In genomic region chr2:57957238-57957637, GRCh38 we compare ENCODE assay signal across 22 cellular contexts.
DNase-seq lines count a peak whose midpoint lies in the region; ATAC-seq, FAIRE-seq and TF ChIP-seq lines count a peak whose summit lies in the region.
"Had no signal": no experiment of that assay in that cellular context is flagged by ENCODE, and none has a peak within 500 bp of the region (broad histone marks: within the 10 kb centered on the region; RNA-seq: fewer than 3 reads in every experiment).

No MANE protein-coding gene starts in this region.

- DNase-seq in A549 (ENCODE audit: low read depth in 1 of 2, low spot score in 1 of 2) = no peak
- DNase-seq in HCT116 (ENCODE audit: low read depth, low spot score) = no peak
- no peak for DNase-seq in frontal cortex (ENCODE audit: low spot score in 2 of 2)
- no peak for DNase-seq in foreskin fibroblast
- DNase-seq in hepatic stellate cell (ENCODE audit: low spot score) = no peak
- DNase-seq: ACHN; AML-193; BE2C; CD4-positive, alpha-beta T cell; CD8-positive, alpha-beta memory T cell; DMS 273 treated with DMSO at 0.1 percent for 48 hours; DMS79; EL; GF-D8 had no signal

- H3K9me3 ChIP-seq in A549 (no peaks in the 10 kb centered on the region), HCT116 (ENCODE audit: control insufficient read depth in 1 of 2, insufficient read depth in 1 of 2, low read depth in 1 of 2, low read length in 2 of 2) (no peaks in the 10 kb centered on the region)
- H3K9me3 ChIP-seq: BE2C; BLaER1 treated with 17β-estradiol and CSF1 and Interleukin-3, amounts not matched to agents 10 nM and 100 nM; HAP-1 had no signal

- RAD21 ChIA-PET in HCT116 (lab: Charles Lee; ENCODE audit: low non-redundant PET in 1 of 2, low total read pairs in 2 of 2, uncharacterized antibody in 2 of 2, unreplicated experiment in 2 of 2) = no interaction called here

- no peak overlapping the region for H3K4me2 ChIP-seq in A549
- H3K4me2 ChIP-seq in HCT116 (ENCODE audit: low read length) = no peak overlapping the region
- H3K4me2 ChIP-seq: BLaER1 treated with 17β-estradiol and CSF1 and Interleukin-3, amounts not matched to agents 10 nM and 100 nM; GM23338 had no signal

- BruUV-seq in HCT116 (replicated peaks; lab: Mats Ljungman, UMichigan) = no TSS peak

- H3K4me1 ChIP-seq in A549 = no peaks in the 10 kb centered on the region
- H3K4me1 ChIP-seq in HCT116 (ENCODE audit: control insufficient read depth in 1 of 2, insufficient read depth in 2 of 2, low read length in 2 of 2) = no peaks in the 10 kb centered on the region
- H3K4me1 ChIP-seq: BE2C; BLaER1 treated with 17β-estradiol and CSF1 and Interleukin-3, amounts not matched to agents 10 nM and 100 nM; HAP-1 had no signal

- no peak for TF ChIP-seq POLR2A in A549 (IDR thresholded peaks at IDR 0.05; ENCODE audit: low read length)
- TF ChIP-seq POLR2A in HCT116 (IDR thresholded peaks at IDR 0.05; ENCODE audit: borderline replicate concordance, extremely low read depth, insufficient read depth, insufficient read length) = no peak

- TF ChIP-seq RAD21 in A549 (conservative IDR thresholded peaks at IDR 0.05 in 1 of 2, IDR thresholded peaks at IDR 0.05 in 1 of 2) = no peak
- no peak for TF ChIP-seq RAD21 in HCT116 (IDR thresholded peaks at IDR 0.05; ENCODE audit: low read depth)

- no peaks in the 10 kb centered on the region for H3K9me2 ChIP-seq in HCT116 (ENCODE audit: insufficient read depth)

- ATAC-seq in A549 (no peak), HCT116 (no peak), HG03039 (IDR thresholded peaks at IDR 0.05; ENCODE audit: unreplicated experiment) (no peak)
- ATAC-seq: GM23338 had no signal

- H3K27ac ChIP-seq in A549 (no peak overlapping the region), HCT116 (ENCODE audit: low read depth, low read length) (no peak overlapping the region)
- H3K27ac ChIP-seq: BLaER1 treated with 17β-estradiol and CSF1 and Interleukin-3, amounts not matched to agents 10 nM and 100 nM had no signal

- H3K36me3 ChIP-seq in HCT116 (ENCODE audit: control insufficient read depth in 1 of 2, insufficient read depth in 2 of 2, low read length in 2 of 2) = no peaks in the 10 kb centered on the region
- H3K36me3 ChIP-seq: BE2C; BLaER1 treated with 17β-estradiol and CSF1 and Interleukin-3, amounts not matched to agents 10 nM and 100 nM; HAP-1 had no signal

- POLR2A ChIA-PET in A549 (lab: Yijun Ruan, JAX) (no interaction called here), HCT116 (lab: Charles Lee) (no interaction called here)

- TF ChIP-seq EP300 in A549 (IDR thresholded peaks at IDR 0.05) = no peak

- TF ChIP-seq CTCF in A549 (IDR thresholded peaks at IDR 0.05) (no peak), HCT116 (IDR thresholded peaks at IDR 0.05 in 2 of 3, conservative IDR thresholded peaks at IDR 0.05 in 1 of 3; ENCODE audit: borderline replicate concordance in 1 of 3, insufficient read depth in 1 of 3, low read depth in 2 of 3, low read length in 2 of 3) (no peak), foreskin fibroblast (IDR thresholded peaks at IDR 0.05; ENCODE audit: low read depth, low read length) (no peak)

- H2AFZ ChIP-seq in HCT116 (ENCODE audit: low read depth, low read length, poor library complexity, severe bottlenecking) = peak overlapping the region; percentile 44
- H2AFZ ChIP-seq: GM23338 had no signal

- intact Hi-C loops in HCT116 (cut with micrococcal nuclease) = no loop called here

- no peaks in the 10 kb centered on the region for H4K20me1 ChIP-seq in HCT116 (ENCODE audit: insufficient read depth)
- H4K20me1 ChIP-seq: BLaER1 treated with 17β-estradiol and CSF1 and Interleukin-3, amounts not matched to agents 10 nM and 100 nM had no signal

- CTCF ChIA-PET in A549 (lab: Yijun Ruan, JAX) (no interaction called here), HCT116 (lab: Charles Lee) (interaction anchor here (0.7 kb wide), 1 partner anchor 45 kb away, joined by 3 read pairs; no protein-coding TSS in a partner anchor)

- no peaks in the 10 kb centered on the region for H3K27me3 ChIP-seq in HCT116 (ENCODE audit: insufficient read depth, low read length)
- H3K27me3 ChIP-seq: BE2C; BLaER1 treated with 17β-estradiol and CSF1 and Interleukin-3, amounts not matched to agents 10 nM and 100 nM had no signal

- no peak overlapping the region for H3K4me3 ChIP-seq in A549
- H3K4me3 ChIP-seq in HCT116 (replicated peaks in 1 of 2; ENCODE audit: low read depth in 1 of 2, low read length in 2 of 2) = no peak overlapping the region
- H3K4me3 ChIP-seq in foreskin fibroblast (ENCODE audit: low read depth in 1 of 2, low read length in 2 of 2) = no peak overlapping the region
- H3K4me3 ChIP-seq: BLaER1 treated with 17β-estradiol and CSF1 and Interleukin-3, amounts not matched to agents 10 nM and 100 nM; GM23338; HAP-1 had no signal

- FAIRE-seq in A549 (lab: Jason Lieb, UNC) = no peak
- FAIRE-seq in TTC549 (lab: Jason Lieb, UNC) = peak; percentile 70
- FAIRE-seq in frontal cortex (lab: Jason Lieb, UNC) = peak; percentile 3
- FAIRE-seq: D721Med, GM12891, GM18507 had no signal

- 86% methylated on average over 3 of the region's 3 CpGs for WGBS in A549 (ENCODE audit: missing lambda C conversion rate)

- H3K9ac ChIP-seq in HCT116 (ENCODE audit: low read length) = no peak overlapping the region
- H3K9ac ChIP-seq: BLaER1 treated with 17β-estradiol and CSF1 and Interleukin-3, amounts not matched to agents 10 nM and 100 nM had no signal

- H3K79me2 ChIP-seq in HCT116 (ENCODE audit: insufficient read depth, low read length) = no peaks in the 10 kb centered on the region

TF ChIP-seq in A549, 52 proteins besides CTCF, POLR2A, EP300 and RAD21:
- TF ChIP-seq JUNB (IDR thresholded peaks at IDR 0.05) (no peak), HEYL (CRISPR knock-in tag; IDR thresholded peaks at IDR 0.05) (no peak), RFX5 (IDR thresholded peaks at IDR 0.05) (no peak), ATOH8 (CRISPR knock-in tag; IDR thresholded peaks at IDR 0.05; ENCODE audit: low read depth) (no peak), CEBPB (IDR thresholded peaks at IDR 0.05) (peak; percentile 70 to 82; a peak in 3 of 4 replicates)

TF ChIP-seq in HCT116, 20 proteins besides CTCF, POLR2A, EP300 and RAD21:
- TF ChIP-seq YY1 (IDR thresholded peaks at IDR 0.05; ENCODE audit: extremely low read depth, insufficient replicate concordance, low read depth, low read length) (no peak), EZH2 (IDR thresholded peaks at IDR 0.05) (no peak), TCF7L2 (IDR thresholded peaks at IDR 0.05; ENCODE audit: borderline replicate concordance, extremely low read depth, insufficient read depth, insufficient read length) (no peak), EGR1 (IDR thresholded peaks at IDR 0.05; ENCODE audit: low read depth) (no peak), POLR2AphosphoS5 (IDR thresholded peaks at IDR 0.05; ENCODE audit: low read depth, low read length) (no peak), EZH2phosphoT487 (IDR thresholded peaks at IDR 0.05; ENCODE audit: borderline replicate concordance) (no peak), SIN3A (IDR thresholded peaks at IDR 0.05; ENCODE audit: low read depth) (no peak), ATF3 (IDR thresholded peaks at IDR 0.05) (no peak), JUND (IDR thresholded peaks at IDR 0.05) (no peak), ZNF274 (IDR thresholded peaks at IDR 0.05; ENCODE audit: low read depth, low read length) (no peak), ZFX (IDR thresholded peaks at IDR 0.05) (no peak)
- TF ChIP-seq, protein P1, sequence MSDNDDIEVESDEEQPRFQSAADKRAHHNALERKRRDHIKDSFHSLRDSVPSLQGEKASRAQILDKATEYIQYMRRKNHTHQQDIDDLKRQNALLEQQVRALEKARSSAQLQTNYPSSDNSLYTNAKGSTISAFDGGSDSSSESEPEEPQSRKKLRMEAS (IDR thresholded peaks at IDR 0.05) = no peak
TF ChIP-seq in HCT116: peak in this region for 0.

Comparison
In these comparisons a context has a peak if more than half of its experiments do, and no peak if none do; other contexts are left out.
1. Of the 6 proteins assayed by ChIP-seq in both A549 and HCT116: peak only in A549: CEBPB; only in HCT116: none; in both: none; in neither: 5.